In genomic region chr14:49303952-49304516, GRCh38 we compare ENCODE assay signal across 1 cellular context.
TF ChIP-seq lines count a peak whose summit lies in the region.

No MANE protein-coding gene starts in this region.

TF ChIP-seq in K562, 482 proteins besides CTCF, POLR2A, EP300 and RAD21 (continued from another document):
- TF ChIP-seq ZBTB34 (CRISPR knock-in tag; IDR thresholded peaks at IDR 0.05): no peak
- TF ChIP-seq ZNF184 (CRISPR knock-in tag; IDR thresholded peaks at IDR 0.05): no peak
- TF ChIP-seq POLR2AphosphoS5 (IDR thresholded peaks at IDR 0.05; ENCODE audit: control insufficient read depth, insufficient read depth, low read depth, low read length): no peak
- TF ChIP-seq NR2F6 (CRISPR knock-in tag; IDR thresholded peaks at IDR 0.05): no peak
- TF ChIP-seq HDAC1 (IDR thresholded peaks at IDR 0.05): no peak
- no peak for TF ChIP-seq POLR2G (IDR thresholded peaks at IDR 0.05; ENCODE audit: low read depth, low read length)
- TF ChIP-seq SLC30A9 (CRISPR knock-in tag; IDR thresholded peaks at IDR 0.05): no peak
- TF ChIP-seq EHMT2 (IDR thresholded peaks at IDR 0.05): peak; percentile 94
- TF ChIP-seq TCF3 (CRISPR knock-in tag; IDR thresholded peaks at IDR 0.05): no peak
- TF ChIP-seq, protein P1, sequence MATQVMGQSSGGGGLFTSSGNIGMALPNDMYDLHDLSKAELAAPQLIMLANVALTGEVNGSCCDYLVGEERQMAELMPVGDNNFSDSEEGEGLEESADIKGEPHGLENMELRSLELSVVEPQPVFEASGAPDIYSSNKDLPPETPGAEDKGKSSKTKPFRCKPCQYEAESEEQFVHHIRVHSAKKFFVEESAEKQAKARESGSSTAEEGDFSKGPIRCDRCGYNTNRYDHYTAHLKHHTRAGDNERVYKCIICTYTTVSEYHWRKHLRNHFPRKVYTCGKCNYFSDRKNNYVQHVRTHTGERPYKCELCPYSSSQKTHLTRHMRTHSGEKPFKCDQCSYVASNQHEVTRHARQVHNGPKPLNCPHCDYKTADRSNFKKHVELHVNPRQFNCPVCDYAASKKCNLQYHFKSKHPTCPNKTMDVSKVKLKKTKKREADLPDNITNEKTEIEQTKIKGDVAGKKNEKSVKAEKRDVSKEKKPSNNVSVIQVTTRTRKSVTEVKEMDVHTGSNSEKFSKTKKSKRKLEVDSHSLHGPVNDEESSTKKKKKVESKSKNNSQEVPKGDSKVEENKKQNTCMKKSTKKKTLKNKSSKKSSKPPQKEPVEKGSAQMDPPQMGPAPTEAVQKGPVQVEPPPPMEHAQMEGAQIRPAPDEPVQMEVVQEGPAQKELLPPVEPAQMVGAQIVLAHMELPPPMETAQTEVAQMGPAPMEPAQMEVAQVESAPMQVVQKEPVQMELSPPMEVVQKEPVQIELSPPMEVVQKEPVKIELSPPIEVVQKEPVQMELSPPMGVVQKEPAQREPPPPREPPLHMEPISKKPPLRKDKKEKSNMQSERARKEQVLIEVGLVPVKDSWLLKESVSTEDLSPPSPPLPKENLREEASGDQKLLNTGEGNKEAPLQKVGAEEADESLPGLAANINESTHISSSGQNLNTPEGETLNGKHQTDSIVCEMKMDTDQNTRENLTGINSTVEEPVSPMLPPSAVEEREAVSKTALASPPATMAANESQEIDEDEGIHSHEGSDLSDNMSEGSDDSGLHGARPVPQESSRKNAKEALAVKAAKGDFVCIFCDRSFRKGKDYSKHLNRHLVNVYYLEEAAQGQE (CRISPR knock-in tag; IDR thresholded peaks at IDR 0.05; ENCODE audit: low read depth): peak; percentile 88
